Comparison of ENCODE assay signal across 11 cellular contexts in the genomic region with DNA sequence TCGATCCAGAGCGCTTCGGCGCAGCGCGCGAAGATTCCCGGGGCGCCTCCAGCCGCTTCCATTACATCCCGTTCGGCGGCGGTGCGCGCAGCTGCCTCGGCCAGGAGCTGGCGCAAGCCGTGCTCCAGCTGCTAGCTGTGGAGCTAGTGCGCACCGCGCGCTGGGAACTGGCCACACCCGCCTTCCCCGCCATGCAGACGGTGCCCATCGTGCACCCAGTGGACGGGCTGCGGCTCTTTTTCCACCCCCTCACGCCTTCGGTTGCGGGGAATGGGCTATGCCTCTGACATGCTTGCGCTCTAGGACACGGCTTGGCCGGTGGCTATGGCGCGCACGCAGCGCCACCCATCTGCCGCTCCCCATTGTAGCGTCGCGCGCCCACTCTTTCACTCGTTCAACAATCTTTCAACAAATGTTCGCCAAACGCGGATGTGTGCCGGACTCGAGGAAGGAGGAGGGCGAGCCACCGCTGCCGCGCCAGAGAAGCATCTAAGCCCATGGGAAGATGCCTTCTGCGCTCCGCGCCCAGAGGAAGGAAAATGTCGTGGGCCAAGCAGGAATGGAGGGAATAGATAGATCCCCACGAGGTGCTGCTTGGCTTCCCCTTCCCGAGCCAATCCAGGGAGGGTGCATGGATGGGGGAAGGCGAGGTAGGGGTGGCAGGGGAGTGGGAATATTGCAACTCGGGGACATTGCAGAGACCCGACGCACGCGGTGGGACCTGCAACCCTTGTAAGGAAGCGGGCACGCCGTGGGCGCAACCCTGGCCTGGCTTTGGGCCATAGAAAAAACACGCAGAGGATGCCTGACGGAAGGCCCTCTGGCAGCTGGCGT. TPM values are rescaled to one million over a fixed set of nuclear protein-coding genes. Genes with fewer than 3 reads are reported as not detected.
DNase-seq lines count a peak whose midpoint lies in the region; ATAC-seq, FAIRE-seq and TF ChIP-seq lines count a peak whose summit lies in the region.
"Had no signal": no experiment of that assay in that cellular context is flagged by ENCODE, and none has a peak within 500 bp of the region (broad histone marks: within the 10 kb centered on the region; RNA-seq: fewer than 3 reads in every experiment).

No MANE protein-coding gene starts in this region.

- no peak for TF ChIP-seq POLR2A in K562 (conservative IDR thresholded peaks at IDR 0.05)

- TF ChIP-seq EP300 in K562 (IDR thresholded peaks at IDR 0.05; ENCODE audit: low read length), result no peak

- H3K27me3 ChIP-seq in GM23248 (replicated peaks; ENCODE audit: insufficient read depth) (peaks cover 94% of the 10 kb centered on the region), K562 (ENCODE audit: control insufficient read depth in 2 of 2, insufficient read depth in 2 of 2, low read length in 2 of 2) (no peaks in the 10 kb centered on the region)

- TF ChIP-seq CTCF in K562 (IDR thresholded peaks at IDR 0.05 in 2 of 3, conservative IDR thresholded peaks at IDR 0.05 in 1 of 3; ENCODE audit: insufficient read depth in 2 of 3, low read depth in 1 of 3, low read length in 3 of 3), result no peak

- no TSS peak for BruUV-seq in K562 (replicated peaks; lab: Mats Ljungman, UMichigan)

- H3K9ac ChIP-seq in GM23248, result no peak overlapping the region
- no peak overlapping the region; a peak in 1 of 4 replicates for H3K9ac ChIP-seq in K562 (ENCODE audit: insufficient read depth in 1 of 2, low read depth in 2 of 2, low read length in 2 of 2)

- H3K4me2 ChIP-seq in GM23248 (ENCODE audit: unreplicated experiment), result no peak overlapping the region
- H3K4me2 ChIP-seq in K562 (ENCODE audit: insufficient read depth, low read length), result no peak overlapping the region

- peaks cover 5% of the 10 kb centered on the region; the same call in 1 of the 2 replicates for H3K4me1 ChIP-seq in GM23248 (ENCODE audit: insufficient read depth)
- peaks cover 25 to 50% of the 10 kb centered on the region in 2 experiments; a peak in 4 of 5 replicates for H3K4me1 ChIP-seq in K562 (replicated peaks in 1 of 2; ENCODE audit: control insufficient read depth in 2 of 2, insufficient read depth in 2 of 2, low read length in 2 of 2)

- CTCF ChIA-PET in K562 (lab: Yijun Ruan, JAX; ENCODE audit: low intra/inter-chr PET ratio), result no interaction called here

- H3K27ac ChIP-seq in GM23248 (no peak overlapping the region), K562 (ENCODE audit: extremely low read depth, low read depth, low read length) (no peak overlapping the region)
- H3K27ac ChIP-seq: epithelial cell of prostate had no signal

- no peak for TF ChIP-seq RAD21 in K562 (CRISPR knock-in tag; conservative IDR thresholded peaks at IDR 0.05 in 1 of 2, IDR thresholded peaks at IDR 0.05 in 1 of 2)

- in situ Hi-C loops in GM23248 (cut with MboI) (no loop called here), K562 (cut with MboI) (no loop called here)

- no peaks in the 10 kb centered on the region for H3K9me2 ChIP-seq in GM23248 (ENCODE audit: insufficient read depth)

- intact Hi-C loops in K562 (cut with micrococcal nuclease), result no loop called here

- POLR2A ChIA-PET in K562 (lab: Yijun Ruan, JAX), result no interaction called here

- peak; percentile 43 for DNase-seq in COLO668 (lab: John Stamatoyannopoulos, UW; ENCODE audit: unreplicated experiment)
- peak; percentile 49 for DNase-seq in GM23248
- DNase-seq in K562 (ENCODE audit: extremely low read depth in 1 of 4, low spot score in 3 of 4), result no peak
- DNase-seq in lung microvascular endothelial cell (ENCODE audit: low read depth in 2 of 2), result peak; percentile 42 to 57
- no peak for DNase-seq in NCI-H774 (lab: John Stamatoyannopoulos, UW)
- no peak for DNase-seq in Ammon's horn (ENCODE audit: low spot score)
- DNase-seq in amniotic stem cell (lab: John Stamatoyannopoulos, UW), result no peak
- DNase-seq: NCI-H2107, nucleus accumbens had no signal

- H3K9me1 ChIP-seq in K562 (ENCODE audit: control insufficient read depth, insufficient read depth, low read length), result no peaks in the 10 kb centered on the region

- H3K9me3 ChIP-seq in GM23248 (ENCODE audit: low read depth) (no peaks in the 10 kb centered on the region), K562 (replicated peaks; ENCODE audit: control insufficient read depth, insufficient read depth, low read depth, low read length) (no peaks in the 10 kb centered on the region)

- no peaks in the 10 kb centered on the region for H4K20me1 ChIP-seq in GM23248 (ENCODE audit: insufficient read depth)
- no peaks in the 10 kb centered on the region for H4K20me1 ChIP-seq in K562 (replicated peaks; ENCODE audit: control insufficient read depth, insufficient read depth, low read length)

- FAIRE-seq in K562 (lab: Jason Lieb, UNC), result no peak

- no peak for ATAC-seq in K562
- no peak for ATAC-seq in GM21423 (IDR thresholded peaks at IDR 0.05; ENCODE audit: unreplicated experiment)

- no peaks in the 10 kb centered on the region for H3F3A ChIP-seq in GM23248 (ENCODE audit: insufficient read depth)

- H3K4me3 ChIP-seq in GM23248, result peak overlapping the region; percentile 43; the same call in 1 of the 2 replicates
- no peak overlapping the region for H3K4me3 ChIP-seq in K562

- H3K79me2 ChIP-seq in GM23248 (ENCODE audit: insufficient read depth), result no peaks in the 10 kb centered on the region
- no peaks in the 10 kb centered on the region for H3K79me2 ChIP-seq in K562 (ENCODE audit: control insufficient read depth, insufficient read depth, low read length)

- 3% methylated on average over 62 to 72 of the region's 73 CpGs for WGBS in GM23248 (ENCODE audit: low coverage in 1 of 2, low lambda C conversion rate in 2 of 2, missing lambda C conversion rate in 2 of 2), 2 experiments
- WGBS in K562 (ENCODE audit: insufficient coverage, low coverage, missing lambda C conversion rate), result 94% methylated on average over 28 of the region's 73 CpGs

- H3K36me3 ChIP-seq in GM23248 (ENCODE audit: low read depth) (no peaks in the 10 kb centered on the region), K562 (ENCODE audit: control insufficient read depth, insufficient read depth, low read length) (0 out of 3 replicates have a peak, but pooled peaks cover 3% of the 10 kb centered on the region)

- no peak overlapping the region for H2AFZ ChIP-seq in GM23248
- H2AFZ ChIP-seq in K562 (ENCODE audit: low read depth, low read length), result no peak overlapping the region

RNA-seq across cellular contexts. Expression of gene CYP26A1, which starts 5.1 kb away (rescaled TPM):
- total RNA-seq in GM23248 (2014; rRNA removed; shearing (Covaris generic)), result not detected in 2 replicates
- not detected in 2 replicates for polyA plus RNA-seq in GM23248 (2016; fragmentation: Nextera tagmentation; extraction: Ambion mirVana)
- 5.2 and 7.0 TPM in 2 replicates for total RNA-seq in K562 (2011; cell fraction: chromatin; rRNA removed; ENCODE audit: low replicate concordance)
- total RNA-seq in K562 (2011; cell fraction: nucleolus; rRNA removed), result 4.5 and 10.0 TPM in 2 replicates
- total RNA-seq in K562 (2011; cell fraction: nucleoplasm; rRNA removed), result 2.8 and 5.3 TPM in 2 replicates
- 1.4 and 1.6 TPM in 2 replicates for total RNA-seq in K562 (2014; rRNA removed)
- 1.2 and 1.4 TPM in 2 replicates for total RNA-seq in K562 (2014; rRNA removed; fragmentation: Illumina TruSeq; extraction: Trizol)
- total RNA-seq in K562 (2015; rRNA removed; fragmentation: Illumina TruSeq; extraction: Trizol), result 5.0 and 5.2 TPM in 2 replicates
- 1.6 and 2.5 TPM in 2 replicates for total RNA-seq in K562 (2021)
- polyA plus RNA-seq in K562 (2011; rRNA removed), result 4.0 and 5.1 TPM in 2 replicates
- 2.3 and 5.8 TPM in 2 replicates for polyA plus RNA-seq in K562 (2011; cell fraction: cytosol; rRNA removed)
- 10.4 and 19.4 TPM in 2 replicates for polyA plus RNA-seq in K562 (2011; cell fraction: nucleus; rRNA removed)
- polyA plus RNA-seq in K562 (2012), result 2.4 and 3.1 TPM in 2 replicates
- 0.54 and 1.5 TPM in 2 replicates for polyA plus RNA-seq in K562 (2014; fragmentation: Illumina TruSeq; extraction: Trizol)
- under 1 TPM; 0.11 to 0.38 TPM for polyA plus RNA-seq in K562 (2014; fragmentation: Nextera tagmentation; extraction: Ambion mirVana)
- 1.6 TPM in 2 replicates for polyA plus RNA-seq in K562 (2014; rRNA removed)
- polyA minus RNA-seq in K562 (2011; rRNA and poly(A)+ RNA removed), result 0.98 and 1.4 TPM in 2 replicates
- 0.86 and 1.3 TPM in 2 replicates for polyA minus RNA-seq in K562 (2011; cell fraction: cytosol; rRNA and poly(A)+ RNA removed)
- polyA minus RNA-seq in K562 (2011; cell fraction: nucleus; rRNA and poly(A)+ RNA removed), result 3.7 and 4.4 TPM in 2 replicates
- 0.44 and 1.6 TPM in 2 replicates for total RNA-seq in lung microvascular endothelial cell

RNA-seq across cellular contexts. Expression of gene CYP26C1, which starts 8.0 kb away (rescaled TPM):
- not detected in 2 replicates for total RNA-seq in GM23248 (2014; rRNA removed; shearing (Covaris generic))
- polyA plus RNA-seq in GM23248 (2016; fragmentation: Nextera tagmentation; extraction: Ambion mirVana), result not detected in 2 replicates
- total RNA-seq in K562 (2011; cell fraction: chromatin; rRNA removed; ENCODE audit: low replicate concordance), result 0.72 and 1.5 TPM in 2 replicates
- total RNA-seq in K562 (2011; cell fraction: nucleolus; rRNA removed), result 0.26 and 0.83 TPM in 2 replicates
- 0.59 and 0.84 TPM in 2 replicates for total RNA-seq in K562 (2011; cell fraction: nucleoplasm; rRNA removed)
- total RNA-seq in K562 (2014; rRNA removed), result 0.08 and 0.09 TPM in 2 replicates
- total RNA-seq in K562 (2014; rRNA removed; fragmentation: Illumina TruSeq; extraction: Trizol), result not detected in 2 replicates
- 0.07 and 0.08 TPM in 2 replicates for total RNA-seq in K562 (2015; rRNA removed; fragmentation: Illumina TruSeq; extraction: Trizol)
- 0.07 and 0.16 TPM in 2 replicates for total RNA-seq in K562 (2021)
- polyA plus RNA-seq in K562 (2011; rRNA removed), result not detected in 2 replicates
- polyA plus RNA-seq in K562 (2011; cell fraction: cytosol; rRNA removed), result not detected in 2 replicates
- polyA plus RNA-seq in K562 (2011; cell fraction: nucleus; rRNA removed), result 0.08 and 0.13 TPM in 2 replicates
- polyA plus RNA-seq in K562 (2012), result 0.04 TPM in 1 of 2 replicates, not detected in the other
- not detected in 2 replicates for polyA plus RNA-seq in K562 (2014; fragmentation: Illumina TruSeq; extraction: Trizol)
- not detected for polyA plus RNA-seq in K562 (2014; fragmentation: Nextera tagmentation; extraction: Ambion mirVana)
- not detected in 2 replicates for polyA plus RNA-seq in K562 (2014; rRNA removed)
- 0.04 and 0.06 TPM in 2 replicates for polyA minus RNA-seq in K562 (2011; rRNA and poly(A)+ RNA removed)
- not detected in 2 replicates for polyA minus RNA-seq in K562 (2011; cell fraction: cytosol; rRNA and poly(A)+ RNA removed)
- polyA minus RNA-seq in K562 (2011; cell fraction: nucleus; rRNA and poly(A)+ RNA removed), result 0.67 and 1.00 TPM in 2 replicates
- total RNA-seq in lung microvascular endothelial cell, result 0.44 and 1.6 TPM in 2 replicates

Comparison
In these comparisons a context has a peak if more than half of its experiments do, and no peak if none do; other contexts are left out.
1. DNase-seq: peak in COLO668 (single experiment), GM23248 (single experiment) and lung microvascular endothelial cell (2 of 2); none in K562 (0 of 4), NCI-H774 (single experiment), Ammon's horn (single experiment) and amniotic stem cell (single experiment).